8 cellular contexts compared by ENCODE assay signal in the genomic region with DNA sequence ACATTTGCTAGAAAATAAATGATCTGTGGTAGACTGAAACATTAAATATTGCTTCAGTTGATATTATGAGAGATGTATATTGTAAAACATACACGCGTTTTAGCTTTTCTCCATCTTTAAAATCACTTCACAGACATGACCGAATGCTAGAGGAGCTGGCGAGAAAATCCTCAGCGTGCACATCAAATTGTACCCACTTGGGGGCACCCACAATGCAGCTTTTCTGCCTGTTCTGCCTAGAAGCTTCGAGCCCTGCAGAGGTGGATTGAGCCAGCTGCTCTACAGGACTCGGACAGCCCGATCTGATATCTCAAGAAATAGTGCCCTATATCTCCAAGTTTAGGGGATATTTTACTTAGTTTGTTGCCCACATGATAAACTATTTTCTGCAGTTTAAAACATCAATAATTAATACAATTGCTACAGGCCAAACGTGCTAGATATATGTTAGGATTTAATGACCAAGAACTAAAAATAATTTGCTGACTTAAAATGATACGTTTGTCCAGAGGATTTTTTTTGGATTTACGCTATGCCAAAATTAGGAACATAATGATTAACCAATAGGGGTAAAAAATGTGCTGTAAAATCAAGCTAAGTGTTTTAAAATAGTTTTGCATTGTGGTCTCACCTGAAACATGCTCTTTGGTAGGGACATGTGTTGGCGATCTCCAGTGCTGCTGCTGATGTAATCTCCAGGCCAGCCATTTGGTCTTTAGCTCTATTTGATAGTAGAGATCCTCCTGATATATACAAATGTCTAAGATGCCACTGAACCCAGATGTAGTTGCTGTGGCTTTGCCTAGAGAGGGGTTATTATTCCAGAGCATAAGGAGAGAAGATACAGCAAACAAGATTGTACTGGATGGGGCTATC. TPM values are rescaled to one million over a fixed set of nuclear protein-coding genes. Genes with fewer than 3 reads are reported as not detected.
DNase-seq lines count a peak whose midpoint lies in the region; ATAC-seq, FAIRE-seq and TF ChIP-seq lines count a peak whose summit lies in the region.

No MANE protein-coding gene starts in this region.

- H3K4me1 Mint-ChIP-seq in neural crest cell = peaks cover 5% of the 10 kb centered on the region

- no peak overlapping the region for H3K4me3 Mint-ChIP-seq in neural crest cell

- TF ChIP-seq POLR2A in erythroblast (IDR thresholded peaks at IDR 0.05; ENCODE audit: low read length) = no peak

- H3K27ac Mint-ChIP-seq in neural crest cell (ENCODE audit: unreplicated experiment) = no peak overlapping the region

- H3K36me3 Mint-ChIP-seq in neural crest cell (ENCODE audit: low read depth) = no peaks in the 10 kb centered on the region

- TF ChIP-seq CTCF in neural crest cell (conservative IDR thresholded peaks at IDR 0.05) = peak; percentile 65

- peak; percentile 97 for ATAC-seq in GM18868 (IDR thresholded peaks at IDR 0.05; ENCODE audit: unreplicated experiment)
- peak; percentile 83 for ATAC-seq in HG03342 (IDR thresholded peaks at IDR 0.05; ENCODE audit: unreplicated experiment)

- peaks cover 4% of the 10 kb centered on the region for H3K9me3 Mint-ChIP-seq in neural crest cell

- peak; percentile 59 for DNase-seq in Ammon's horn (ENCODE audit: low spot score)
- peak; percentile 85 for DNase-seq in NCI-H510A (lab: John Stamatoyannopoulos, UW)
- DNase-seq in activated CD4-positive, alpha-beta T cell treated with anti-CD3 and anti-CD28 coated beads, Interleukin-2, amount 50 U/mL, for 48 hours = peak; percentile 52 to 65
- peak; percentile 20 to 26 for DNase-seq in erythroblast (lab: John Stamatoyannopoulos, UW)
- peak; percentile 58 for DNase-seq in neural crest cell (ENCODE audit: low read depth, low spot score)
- DNase-seq in urothelium cell line (ENCODE audit: low spot score) = peak; percentile 65

- FAIRE-seq in urothelium cell line (lab: Jason Lieb, UNC) = no peak

- peaks cover 34% of the 10 kb centered on the region for H3K27me3 Mint-ChIP-seq in neural crest cell (ENCODE audit: low read depth)

RNA-seq across cellular contexts. Expression of gene ATP5MC3, which starts 22.3 kb away (rescaled TPM):
- 268 and 281 TPM in 2 replicates for total RNA-seq in neural crest cell

RNA-seq across cellular contexts. Expression of gene ATF2, which starts 35.9 kb away (rescaled TPM):
- 77.8 and 78.8 TPM in 2 replicates for total RNA-seq in neural crest cell

Comparison
In these comparisons a context has a peak if more than half of its experiments do, and no peak if none do; other contexts are left out.
1. Peak in every context shown above with its lines: DNase-seq and ATAC-seq.
2. DNase-seq: peak in every context shown above with its lines; median percentile 85 in NCI-H510A; 65 in urothelium cell line; 59 in Ammon's horn; 58 in activated CD4-positive, alpha-beta T cell treated with anti-CD3 and anti-CD28 coated beads, Interleukin-2, amount 50 U/mL, for 48 hours; 58 in neural crest cell; 23 in erythroblast.